ENCODE assay signal across 1 cellular context in genomic region chr3:50620420-50620819, GRCh38.
TF ChIP-seq lines count a peak whose summit lies in the region.

No MANE protein-coding gene starts in this region.

TF ChIP-seq in SK-N-SH, 30 proteins besides CTCF, POLR2A, EP300 and RAD21 (continued from another document):
- TF ChIP-seq, protein P1, sequence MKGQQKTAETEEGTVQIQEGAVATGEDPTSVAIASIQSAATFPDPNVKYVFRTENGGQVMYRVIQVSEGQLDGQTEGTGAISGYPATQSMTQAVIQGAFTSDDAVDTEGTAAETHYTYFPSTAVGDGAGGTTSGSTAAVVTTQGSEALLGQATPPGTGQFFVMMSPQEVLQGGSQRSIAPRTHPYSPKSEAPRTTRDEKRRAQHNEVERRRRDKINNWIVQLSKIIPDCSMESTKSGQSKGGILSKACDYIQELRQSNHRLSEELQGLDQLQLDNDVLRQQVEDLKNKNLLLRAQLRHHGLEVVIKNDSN (IDR thresholded peaks at IDR 0.05; ENCODE audit: borderline replicate concordance, low read depth): no peak
- TF ChIP-seq, protein P2, sequence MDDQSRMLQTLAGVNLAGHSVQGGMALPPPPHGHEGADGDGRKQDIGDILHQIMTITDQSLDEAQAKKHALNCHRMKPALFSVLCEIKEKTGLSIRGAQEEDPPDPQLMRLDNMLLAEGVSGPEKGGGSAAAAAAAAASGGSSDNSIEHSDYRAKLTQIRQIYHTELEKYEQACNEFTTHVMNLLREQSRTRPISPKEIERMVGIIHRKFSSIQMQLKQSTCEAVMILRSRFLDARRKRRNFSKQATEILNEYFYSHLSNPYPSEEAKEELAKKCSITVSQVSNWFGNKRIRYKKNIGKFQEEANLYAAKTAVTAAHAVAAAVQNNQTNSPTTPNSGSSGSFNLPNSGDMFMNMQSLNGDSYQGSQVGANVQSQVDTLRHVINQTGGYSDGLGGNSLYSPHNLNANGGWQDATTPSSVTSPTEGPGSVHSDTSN (IDR thresholded peaks at IDR 0.05): no peak
- TF ChIP-seq, protein P3, sequence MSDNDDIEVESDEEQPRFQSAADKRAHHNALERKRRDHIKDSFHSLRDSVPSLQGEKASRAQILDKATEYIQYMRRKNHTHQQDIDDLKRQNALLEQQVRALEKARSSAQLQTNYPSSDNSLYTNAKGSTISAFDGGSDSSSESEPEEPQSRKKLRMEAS (IDR thresholded peaks at IDR 0.05; ENCODE audit: low read depth): no peak
- TF ChIP-seq TAF1 (IDR thresholded peaks at IDR 0.05; ENCODE audit: borderline replicate concordance, low read depth, low read length) (no peak), FOXM1 (IDR thresholded peaks at IDR 0.05; ENCODE audit: low read depth) (no peak), REST (IDR thresholded peaks at IDR 0.05; ENCODE audit: low read depth, low read length) (no peak), EZH2phosphoT487 (IDR thresholded peaks at IDR 0.05; ENCODE audit: borderline replicate concordance, low read depth) (no peak), GATA2 (CRISPR knock-in tag; IDR thresholded peaks at IDR 0.05) (no peak), RFX5 (IDR thresholded peaks at IDR 0.05; ENCODE audit: low read length) (no peak), YY1 (IDR thresholded peaks at IDR 0.05; ENCODE audit: low read depth) (no peak), SIN3A (IDR thresholded peaks at IDR 0.05; ENCODE audit: borderline replicate concordance, low read depth, low read length) (no peak), JUND (IDR thresholded peaks at IDR 0.05) (no peak), SMC3 (IDR thresholded peaks at IDR 0.05; ENCODE audit: low read depth, low read length) (no peak), RCOR1 (IDR thresholded peaks at IDR 0.05; ENCODE audit: low read length) (no peak), USF2 (IDR thresholded peaks at IDR 0.05; ENCODE audit: borderline replicate concordance, low read depth, low read length) (no peak), POLR2AphosphoS5 (IDR thresholded peaks at IDR 0.05; ENCODE audit: low read depth, low read length) (no peak)
